ENCODE assay signal across 15 cellular contexts in genomic region chr12:26803552-26803951, GRCh38. TPM values are rescaled to one million over a fixed set of nuclear protein-coding genes. Genes with fewer than 3 reads are reported as not detected.
DNase-seq lines count a peak whose midpoint lies in the region; ATAC-seq and TF ChIP-seq lines count a peak whose summit lies in the region.
"Had no signal": no experiment of that assay in that cellular context is flagged by ENCODE, and none has a peak within 500 bp of the region (broad histone marks: within the 10 kb centered on the region; RNA-seq: fewer than 3 reads in every experiment).

No MANE protein-coding gene starts in this region.

- no peaks in the 10 kb centered on the region for H3K9me3 Mint-ChIP-seq in dendritic cell treated with granulocyte-macrophage colony-stimulating factor and Interleukin-4, amounts not matched to agents 40 ng/mL and 50 ng/mL, for 4 days
- H3K9me3 Mint-ChIP-seq in mesothelial cell of epicardium: no peaks in the 10 kb centered on the region
- H3K9me3 Mint-ChIP-seq: CD4-positive, alpha-beta T cell; GM23338; IgD-negative memory B cell had no signal

- no peak overlapping the region for H3K27ac ChIP-seq in DND-41 (ENCODE audit: low read length)
- no peak overlapping the region for H3K27ac ChIP-seq in A673 (ENCODE audit: low read depth, low read length, poor library complexity, severe bottlenecking)
- H3K27ac ChIP-seq: stomach had no signal

- H3K79me2 ChIP-seq in DND-41 (ENCODE audit: insufficient read depth, low read length): peaks cover 72% of the 10 kb centered on the region

- intact Hi-C loops in dendritic cell treated with granulocyte-macrophage colony-stimulating factor and Interleukin-4, amounts not matched to agents 40 ng/mL and 50 ng/mL, for 4 days (cut with micrococcal nuclease): no loop called here
- intact Hi-C loops in A673 (cut with micrococcal nuclease; ENCODE audit: unreplicated experiment): no loop called here

- CTCF ChIA-PET in A673 (lab: Charles Lee): no interaction called here

- H3K27me3 Mint-ChIP-seq in dendritic cell treated with granulocyte-macrophage colony-stimulating factor and Interleukin-4, amounts not matched to agents 40 ng/mL and 50 ng/mL, for 4 days: no peaks in the 10 kb centered on the region
- no peaks in the 10 kb centered on the region for H3K27me3 Mint-ChIP-seq in mesothelial cell of epicardium (ENCODE audit: low read depth)
- H3K27me3 Mint-ChIP-seq: CD4-positive, alpha-beta T cell; IgD-negative memory B cell had no signal

- H4K20me1 ChIP-seq in DND-41 (ENCODE audit: insufficient read depth, low read length): no peaks in the 10 kb centered on the region

- H3K36me3 ChIP-seq in DND-41 (ENCODE audit: insufficient read depth, low read length) (peaks cover 4% of the 10 kb centered on the region; the same call in 1 of the 2 replicates), A673 (ENCODE audit: insufficient read depth, low read length, poor library complexity, severe bottlenecking) (no peaks in the 10 kb centered on the region)
- H3K36me3 ChIP-seq: stomach had no signal

- H3K4me1 ChIP-seq in DND-41 (ENCODE audit: insufficient read depth, low read length) (peaks cover 43% of the 10 kb centered on the region), A673 (ENCODE audit: insufficient read depth, low read length, poor library complexity, severe bottlenecking) (no peaks in the 10 kb centered on the region)

- H3K27ac Mint-ChIP-seq in dendritic cell treated with granulocyte-macrophage colony-stimulating factor and Interleukin-4, amounts not matched to agents 40 ng/mL and 50 ng/mL, for 4 days: peak overlapping the region; percentile 60
- H3K27ac Mint-ChIP-seq in mesothelial cell of epicardium: peak overlapping the region; percentile 48
- H3K27ac Mint-ChIP-seq: CD4-positive, alpha-beta T cell; GM23338; IgD-negative memory B cell had no signal

- no peaks in the 10 kb centered on the region for H3K9me3 ChIP-seq in DND-41 (ENCODE audit: insufficient read depth, low read length, severe bottlenecking)
- no peaks in the 10 kb centered on the region for H3K9me3 ChIP-seq in A673 (ENCODE audit: low read depth, low read length, poor library complexity, severe bottlenecking)
- H3K9me3 ChIP-seq: stomach had no signal

- H3K4me1 Mint-ChIP-seq in dendritic cell treated with granulocyte-macrophage colony-stimulating factor and Interleukin-4, amounts not matched to agents 40 ng/mL and 50 ng/mL, for 4 days (ENCODE audit: low read depth): peaks cover 53% of the 10 kb centered on the region
- peaks cover 21% of the 10 kb centered on the region for H3K4me1 Mint-ChIP-seq in mesothelial cell of epicardium

- POLR2A ChIA-PET in A673 (lab: Charles Lee; ENCODE audit: low non-redundant PET): no interaction called here

- H3K4me3 ChIP-seq in DND-41 (ENCODE audit: low read depth in 1 of 2, low read length in 2 of 2) (no peak overlapping the region), A673 (ENCODE audit: low read depth, low read length, poor library complexity, severe bottlenecking) (no peak overlapping the region)
- H3K4me3 ChIP-seq: GM23338, stomach had no signal

- H3K36me3 Mint-ChIP-seq in dendritic cell treated with granulocyte-macrophage colony-stimulating factor and Interleukin-4, amounts not matched to agents 40 ng/mL and 50 ng/mL, for 4 days (ENCODE audit: low read depth): peaks cover 28% of the 10 kb centered on the region
- no peaks in the 10 kb centered on the region for H3K36me3 Mint-ChIP-seq in mesothelial cell of epicardium

- no TSS peak for BruUV-seq in A673 (replicated peaks; lab: Mats Ljungman, UMichigan)

- TF ChIP-seq CTCF in DND-41 (IDR thresholded peaks at IDR 0.05; ENCODE audit: borderline replicate concordance, extremely low read depth, low read length, poor library complexity, severe bottlenecking): no peak
- TF ChIP-seq CTCF in mesothelial cell of epicardium (IDR thresholded peaks at IDR 0.05; ENCODE audit: unreplicated experiment): no peak
- TF ChIP-seq CTCF in A673 (conservative IDR thresholded peaks at IDR 0.05; ENCODE audit: low read depth, low read length): no peak

- peak; percentile 63 for ATAC-seq in DND-41 (ENCODE audit: insufficient read depth, low read depth)
- ATAC-seq: GM23338 had no signal

- H3K27me3 ChIP-seq in DND-41 (ENCODE audit: insufficient read depth, low read length, poor library complexity): no peaks in the 10 kb centered on the region
- no peaks in the 10 kb centered on the region for H3K27me3 ChIP-seq in A673 (replicated peaks; ENCODE audit: insufficient read depth, low read depth, low read length, poor library complexity)
- H3K27me3 ChIP-seq: stomach had no signal

- no peak overlapping the region for H3K4me2 ChIP-seq in DND-41 (ENCODE audit: insufficient read depth, low read length)
- H3K4me2 ChIP-seq: GM23338 had no signal

- H2AFZ ChIP-seq in DND-41 (ENCODE audit: low read depth, low read length): no peak overlapping the region
- H2AFZ ChIP-seq: GM23338 had no signal

- no peak overlapping the region for H3K4me3 Mint-ChIP-seq in dendritic cell treated with granulocyte-macrophage colony-stimulating factor and Interleukin-4, amounts not matched to agents 40 ng/mL and 50 ng/mL, for 4 days
- no peak overlapping the region for H3K4me3 Mint-ChIP-seq in mesothelial cell of epicardium
- H3K4me3 Mint-ChIP-seq: CD4-positive, alpha-beta T cell; GM23338; IgD-negative memory B cell had no signal

- DNase-seq in DND-41 (no peak), NCI-H226 (peak; percentile 75), mesothelial cell of epicardium (ENCODE audit: low spot score in 2 of 2, unreplicated experiment in 2 of 2) (no peak), SK-N-DZ (ENCODE audit: low spot score) (no peak), A673 (ENCODE audit: low spot score) (no peak), anterior cingulate cortex (lab: John Stamatoyannopoulos, UW) (no peak)
- no peak for DNase-seq in activated CD8-positive, alpha-beta memory T cell treated with anti-CD3 and anti-CD28 coated beads for 24 hours
- DNase-seq: activated gamma-delta T cell; CD4-positive, alpha-beta T cell; head of caudate nucleus; NCI-H187 treated with DMSO at 0.1 percent for 48 hours; stomach had no signal

- no peak overlapping the region for H3K9ac ChIP-seq in DND-41 (ENCODE audit: low read depth, low read length)

RNA-seq across cellular contexts. Expression of gene ITPR2, which starts 29.4 kb away (rescaled TPM):
- total RNA-seq in mesothelial cell of epicardium: 54.3 to 63.9 TPM (median 62.3 TPM) in 3 replicates
- 4.2 and 9.7 TPM in 2 replicates for polyA plus RNA-seq in SK-N-DZ (2014; cell fraction: cytosol; rRNA removed)
- polyA plus RNA-seq in SK-N-DZ (2014; cell fraction: nucleus; rRNA removed): 2.3 and 4.9 TPM in 2 replicates
- total RNA-seq in A673 (2021): 22.6 and 27.3 TPM in 2 replicates
